Comparison of ENCODE assay signal across 25 cellular contexts in genomic region chr20:3655032-3655405, GRCh38. TPM values are rescaled to one million over a fixed set of nuclear protein-coding genes. Genes with fewer than 3 reads are reported as not detected.
"Had no signal": no experiment of that assay in that cellular context is flagged by ENCODE, and none has a peak within 500 bp of the region (broad histone marks: within the 10 kb centered on the region; RNA-seq: fewer than 3 reads in every experiment).

No MANE protein-coding gene starts in this region.

- ATAC-seq: body of pancreas; heart left ventricle; natural killer cell treated with Interleukin-12 subunit alpha and Interleukin-12 subunit beta and Interleukin-15 and Interleukin-18, amount 100 ng/mL, for 72 hours; sciatic nerve; stimulated activated naive B cell treated with anti-CD40 and anti-IgM and Interleukin-4, amounts not matched to agents 10 μg/mL and 1 μg/mL and 100 μg/mL, for 72 hours; T-helper 17 cell; upper lobe of right lung had no signal

- H3K36me3 Mint-ChIP-seq: activated CD4-positive, alpha-beta memory T cell treated with anti-CD3 and anti-CD28 coated beads for 36 hours; natural killer cell treated with Interleukin-12 subunit alpha and Interleukin-12 subunit beta and Interleukin-15 and Interleukin-18, amount 100 ng/mL, for 72 hours had no signal

- DNase-seq: activated B cell treated with CpG ODN at 0.5 μM for 24 hours; activated CD4-positive, alpha-beta T cell treated with anti-CD3 and anti-CD28 coated beads for 4 hours; activated gamma-delta T cell; activated T-cell treated with anti-CD3 and anti-CD28 coated beads for 4 hours; anterior cingulate cortex; caudate nucleus; effector CD4-positive, alpha-beta T cell; stimulated activated CD4-positive, alpha-beta T cell treated with anti-CD3 and anti-CD28 coated beads, Interleukin-2, amount 100 ng/mL, for 48 hours; stimulated activated CD8-positive, alpha-beta memory T cell treated with anti-CD3 and anti-CD28 coated beads, Interleukin-4, amount 100 ng/mL, for 48 hours; stimulated activated naive B cell treated with anti-CD40 and anti-IgM and Interleukin-4, amounts not matched to agents 10 μg/mL and 1 μg/mL and 100 μg/mL, for 72 hours; T-helper 17 cell; upper lobe of right lung had no signal

- H3K27me3 ChIP-seq: body of pancreas had no signal

- H3K9me3 ChIP-seq: body of pancreas, thoracic aorta had no signal

- H3K4me2 ChIP-seq: smooth muscle cell had no signal

- H3K36me3 ChIP-seq: thoracic aorta had no signal

- H3K4me1 Mint-ChIP-seq: activated naive CD4-positive, alpha-beta T cell treated with anti-CD3 and anti-CD28 coated beads, Interleukin-2, amount 50 U/mL, for 24 hours had no signal

- H3K27ac ChIP-seq: body of pancreas, heart left ventricle, thoracic aorta, upper lobe of right lung had no signal

- H3K27ac Mint-ChIP-seq: activated B cell treated with CpG ODN at 0.5 μM for 24 hours; activated CD4-positive, alpha-beta memory T cell treated with anti-CD3 and anti-CD28 coated beads for 36 hours; activated naive CD4-positive, alpha-beta T cell treated with anti-CD3 and anti-CD28 coated beads, Interleukin-2, amount 50 U/mL, for 24 hours; activated T-helper 1 cell treated with anti-CD3 and anti-CD28 coated beads, Interleukin-12 subunit alpha, Interleukin-12 subunit beta, Interleukin-2, Interleukin-4 antibody, amounts not matched to agents 30 ng/mL and 10 ng/mL and 1 ng/mL, durations not matched to agents 14 hours and 24 hours and 36 hours; natural killer cell treated with Interleukin-12 subunit alpha and Interleukin-12 subunit beta and Interleukin-15 and Interleukin-18, amount 100 ng/mL, for 72 hours; stimulated activated naive B cell treated with anti-CD40 and anti-IgM and Interleukin-4, amounts not matched to agents 10 μg/mL and 1 μg/mL and 100 μg/mL, for 72 hours; T-helper 17 cell had no signal

- H3K4me1 ChIP-seq: upper lobe of right lung had no signal

- H3K9me3 Mint-ChIP-seq: activated naive CD4-positive, alpha-beta T cell treated with anti-CD3 and anti-CD28 coated beads, Interleukin-2, amount 50 U/mL, for 24 hours; activated T-helper 1 cell treated with anti-CD3 and anti-CD28 coated beads, Interleukin-12 subunit alpha, Interleukin-12 subunit beta, Interleukin-2, Interleukin-4 antibody, amounts not matched to agents 30 ng/mL and 10 ng/mL and 1 ng/mL, durations not matched to agents 14 hours and 24 hours and 36 hours; dendritic cell treated with granulocyte-macrophage colony-stimulating factor and Interleukin-4, amounts not matched to agents 40 ng/mL and 50 ng/mL, for 4 days; natural killer cell treated with Interleukin-12 subunit alpha and Interleukin-12 subunit beta and Interleukin-15 and Interleukin-18, amount 100 ng/mL, for 72 hours had no signal

- H3K4me3 ChIP-seq: body of pancreas, heart left ventricle, smooth muscle cell, thoracic aorta, upper lobe of right lung had no signal

- H3K4me3 Mint-ChIP-seq: activated B cell treated with CpG ODN at 0.5 μM for 24 hours; activated CD4-positive, alpha-beta memory T cell treated with anti-CD3 and anti-CD28 coated beads for 36 hours; activated naive CD4-positive, alpha-beta T cell treated with anti-CD3 and anti-CD28 coated beads, Interleukin-2, amount 50 U/mL, for 24 hours; activated T-helper 1 cell treated with anti-CD3 and anti-CD28 coated beads, Interleukin-12 subunit alpha, Interleukin-12 subunit beta, Interleukin-2, Interleukin-4 antibody, amounts not matched to agents 30 ng/mL and 10 ng/mL and 1 ng/mL, durations not matched to agents 14 hours and 24 hours and 36 hours; dendritic cell treated with granulocyte-macrophage colony-stimulating factor and Interleukin-4, amounts not matched to agents 40 ng/mL and 50 ng/mL, for 4 days; natural killer cell treated with Interleukin-12 subunit alpha and Interleukin-12 subunit beta and Interleukin-15 and Interleukin-18, amount 100 ng/mL, for 72 hours; stimulated activated naive B cell treated with anti-CD40 and anti-IgM and Interleukin-4, amounts not matched to agents 10 μg/mL and 1 μg/mL and 100 μg/mL, for 72 hours; T-helper 17 cell had no signal

RNA-seq across cellular contexts. Expression of gene GFRA4, which starts 8.2 kb away (rescaled TPM):
- total RNA-seq: activated B cell treated with CpG ODN at 0.5 μM for 24 hours; activated CD4-positive, alpha-beta memory T cell treated with anti-CD3 and anti-CD28 coated beads for 36 hours; activated T-helper 1 cell treated with anti-CD3 and anti-CD28 coated beads, Interleukin-12 subunit alpha, Interleukin-12 subunit beta, Interleukin-2, Interleukin-4 antibody, amounts not matched to agents 30 ng/mL and 10 ng/mL and 1 ng/mL, durations not matched to agents 14 hours and 24 hours and 36 hours; body of pancreas; epithelial cell of proximal tubule; fibroblast of villous mesenchyme; heart left ventricle; liver; natural killer cell treated with Interleukin-12 subunit alpha and Interleukin-12 subunit beta and Interleukin-15 and Interleukin-18, amount 100 ng/mL, for 72 hours; sciatic nerve; smooth muscle cell; T-helper 17 cell; thoracic aorta; upper lobe of right lung had no signal

RNA-seq across cellular contexts. Expression of gene ADAM33, which starts 26.8 kb away (rescaled TPM):
- total RNA-seq: activated B cell treated with CpG ODN at 0.5 μM for 24 hours; activated CD4-positive, alpha-beta memory T cell treated with anti-CD3 and anti-CD28 coated beads for 36 hours; activated T-helper 1 cell treated with anti-CD3 and anti-CD28 coated beads, Interleukin-12 subunit alpha, Interleukin-12 subunit beta, Interleukin-2, Interleukin-4 antibody, amounts not matched to agents 30 ng/mL and 10 ng/mL and 1 ng/mL, durations not matched to agents 14 hours and 24 hours and 36 hours; epithelial cell of proximal tubule; natural killer cell treated with Interleukin-12 subunit alpha and Interleukin-12 subunit beta and Interleukin-15 and Interleukin-18, amount 100 ng/mL, for 72 hours; T-helper 17 cell had no signal

RNA-seq across cellular contexts. Expression of gene SIGLEC1, which starts 57.4 kb away (rescaled TPM):
- total RNA-seq: activated B cell treated with CpG ODN at 0.5 μM for 24 hours; activated T-helper 1 cell treated with anti-CD3 and anti-CD28 coated beads, Interleukin-12 subunit alpha, Interleukin-12 subunit beta, Interleukin-2, Interleukin-4 antibody, amounts not matched to agents 30 ng/mL and 10 ng/mL and 1 ng/mL, durations not matched to agents 14 hours and 24 hours and 36 hours; epithelial cell of proximal tubule; fibroblast of villous mesenchyme; smooth muscle cell had no signal
